Comparison of ENCODE assay signal across 9 cellular contexts in genomic region chr13:59458908-59459579, GRCh38.
DNase-seq lines count a peak whose midpoint lies in the region; ATAC-seq and TF ChIP-seq lines count a peak whose summit lies in the region.
"Had no signal": no experiment of that assay in that cellular context is flagged by ENCODE, and none has a peak within 500 bp of the region (broad histone marks: within the 10 kb centered on the region; RNA-seq: fewer than 3 reads in every experiment).

No MANE protein-coding gene starts in this region.

- ATAC-seq in GM19351 (IDR thresholded peaks at IDR 0.05; ENCODE audit: unreplicated experiment) = peak; percentile 56
- ATAC-seq in PC-3 = peak; percentile 95
- ATAC-seq in HG03108 (IDR thresholded peaks at IDR 0.05; ENCODE audit: unreplicated experiment) = no peak
- ATAC-seq: naive thymus-derived CD8-positive, alpha-beta T cell had no signal

- H3F3A ChIP-seq in PC-3 (ENCODE audit: low read length, unreplicated experiment) = no peaks in the 10 kb centered on the region

- H3K27ac ChIP-seq in PC-3 (ENCODE audit: low read length) (peak overlapping the region; percentile 97), prostate gland (no peak overlapping the region)

- no TSS peak for BruUV-seq in PC-3 (replicated peaks; lab: Mats Ljungman, UMichigan)

- no peaks in the 10 kb centered on the region for H3K79me2 ChIP-seq in PC-3 (ENCODE audit: low read length)

- H3K9me2 ChIP-seq in PC-3 (replicated peaks; ENCODE audit: low read length) = no peaks in the 10 kb centered on the region

- DNase-seq in PC-3 = peak; percentile 76
- DNase-seq in fibroblast of peridontal ligament (ENCODE audit: extremely low read depth) = peak; percentile 89
- peak; percentile 23 for DNase-seq in pons (ENCODE audit: low spot score)
- no peak for DNase-seq in prostate gland (ENCODE audit: low spot score)
- DNase-seq in NCI-H2029 treated with DMSO at 0.1 percent for 48 hours (lab: John Stamatoyannopoulos, UW) = no peak
- no peak for DNase-seq in activated CD4-positive, alpha-beta T cell treated with anti-CD3 and anti-CD28 coated beads, Interleukin-2, amount 50 U/mL, for 48 hours
- DNase-seq: naive thymus-derived CD8-positive, alpha-beta T cell had no signal

- peak overlapping the region; percentile 75 for H3K4me2 ChIP-seq in PC-3 (ENCODE audit: low read length)

- H3K36me3 ChIP-seq in PC-3 (ENCODE audit: low read depth, low read length) (no peaks in the 10 kb centered on the region), prostate gland (no peaks in the 10 kb centered on the region)

- H3K4me3 ChIP-seq in PC-3 (ENCODE audit: low read length) (peak overlapping the region; percentile 46), prostate gland (no peak overlapping the region)

- peak overlapping the region; percentile 68 for H3K9ac ChIP-seq in PC-3 (ENCODE audit: low read length)

- TF ChIP-seq POLR2A in prostate gland (IDR thresholded peaks at IDR 0.05) = no peak

- WGBS in prostate gland = 27% methylated on average over 9 of the region's 9 CpGs

- CTCF ChIA-PET in PC-3 (lab: Charles Lee) = interaction anchor here (0.6 to 1.1 kb wide), 5 partner anchors 8 to 447 kb away, joined by 3 to 6 read pairs (median 4); no protein-coding TSS in a partner anchor

- TF ChIP-seq CTCF in PC-3 (conservative IDR thresholded peaks at IDR 0.05; ENCODE audit: low read depth, low read length) (no peak), prostate gland (IDR thresholded peaks at IDR 0.05) (no peak)

- POLR2A ChIA-PET in PC-3 (lab: Charles Lee; ENCODE audit: unreplicated experiment) = interaction anchor here (0.5 to 0.6 kb wide), 4 partner anchors 8 to 502 kb away, joined by 3 to 8 read pairs (median 6); no protein-coding TSS in a partner anchor

- intact Hi-C loops in PC-3 (cut with micrococcal nuclease) (loop anchor here (1.0 to 5.0 kb wide), 3 partner anchors 13 to 218 kb away; no protein-coding TSS in a partner anchor), prostate gland (cut with DNase I) (no loop called here)

- H3K27me3 ChIP-seq in PC-3 (ENCODE audit: low read length) = no peaks in the 10 kb centered on the region
- no peaks in the 10 kb centered on the region for H3K27me3 ChIP-seq in prostate gland (replicated peaks; ENCODE audit: insufficient read depth)

- H3K9me3 ChIP-seq in PC-3 (ENCODE audit: low read length) = no peaks in the 10 kb centered on the region
- H3K9me3 ChIP-seq in prostate gland = no peaks in the 10 kb centered on the region

- H4K20me1 ChIP-seq in PC-3 (ENCODE audit: low read length) = no peaks in the 10 kb centered on the region

- peak overlapping the region; percentile 69 for H2AFZ ChIP-seq in PC-3 (ENCODE audit: low read length)

- H3K4me1 ChIP-seq in PC-3 (ENCODE audit: insufficient read depth, low read length) (peaks cover 22% of the 10 kb centered on the region), prostate gland (replicated peaks) (no peaks in the 10 kb centered on the region)

Comparison
In these comparisons a context has a peak if more than half of its experiments do, and no peak if none do; other contexts are left out.
1. DNase-seq: peak in PC-3 (single experiment), fibroblast of peridontal ligament (single experiment) and pons (single experiment); none in prostate gland (single experiment), NCI-H2029 treated with DMSO at 0.1 percent for 48 hours (single experiment) and activated CD4-positive, alpha-beta T cell treated with anti-CD3 and anti-CD28 coated beads, Interleukin-2, amount 50 U/mL, for 48 hours (0 of 2).